Comparison of ENCODE assay signal across 28 cellular contexts in the genomic region with DNA sequence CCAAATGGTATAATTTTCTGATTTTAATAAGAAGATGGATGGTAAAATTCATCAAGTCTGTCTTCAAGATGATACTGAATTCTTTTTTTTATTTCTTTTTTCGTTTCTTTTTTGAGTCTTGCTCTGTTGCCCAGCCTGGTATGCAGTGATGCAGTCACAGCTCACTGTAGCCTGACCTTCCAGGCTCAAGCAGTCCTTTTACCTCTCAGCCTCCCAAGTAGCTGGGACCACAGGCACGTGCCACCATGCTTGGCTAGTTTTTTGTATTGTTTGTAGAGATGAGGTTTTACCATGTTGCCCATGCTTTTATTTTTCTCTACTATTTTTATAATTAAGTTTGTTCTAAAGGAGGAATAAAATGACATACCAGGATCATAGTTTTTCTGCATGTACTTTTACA.
"Had no signal": no experiment of that assay in that cellular context is flagged by ENCODE, and none has a peak within 500 bp of the region (broad histone marks: within the 10 kb centered on the region; RNA-seq: fewer than 3 reads in every experiment).

No MANE protein-coding gene starts in this region.

- H3K27ac ChIP-seq: left ventricle myocardium inferior, neural progenitor cell, neutrophil, parathyroid adenoma, psoas muscle, right atrium auricular region, right lobe of liver, testis, thyroid gland, transverse colon, upper lobe of left lung had no signal

- ATAC-seq: natural killer cell; psoas muscle; right lobe of liver; stimulated activated memory B cell treated with anti-CD40 and anti-IgM and Interleukin-4, amounts not matched to agents 10 μg/mL and 1 μg/mL and 100 μg/mL, for 72 hours; stimulated activated naive CD8-positive, alpha-beta T cell treated with anti-CD3 and anti-CD28 coated beads, Interleukin-15, amount 100 ng/mL, for 72 hours had no signal

- H3K9me3 ChIP-seq: neutrophil, psoas muscle, right atrium auricular region, right lobe of liver, testis, thyroid gland, transverse colon, upper lobe of left lung had no signal

- H3K4me3 ChIP-seq: left ventricle myocardium inferior, lung, neural progenitor cell, psoas muscle, right atrium auricular region, right lobe of liver, smooth muscle cell, testis, thyroid gland, transverse colon, upper lobe of left lung had no signal

- H3K36me3 ChIP-seq: left ventricle myocardium inferior, neural progenitor cell, neutrophil, right atrium auricular region, right lobe of liver, thyroid gland, transverse colon had no signal

- H3K27me3 ChIP-seq: neural progenitor cell, neutrophil, right atrium auricular region, right lobe of liver, testis, thyroid gland, transverse colon, upper lobe of left lung had no signal

- DNase-seq: hypothalamus; immature natural killer cell; kidney; left ventricle myocardium inferior; mesendoderm; naive B cell; natural killer cell; nephron progenitor cell; occipital lobe; psoas muscle; right lobe of liver; stimulated activated CD4-positive, alpha-beta T cell treated with anti-CD3 and anti-CD28 coated beads, Interleukin-1b, Interleukin-23, amount 100 ng/mL, for 48 hours; stimulated activated CD4-positive, alpha-beta T cell treated with anti-CD3 and anti-CD28 coated beads, Interleukin-2, amount 100 ng/mL, for 48 hours; stimulated activated CD4-positive, alpha-beta T cell treated with anti-CD3 and anti-CD28 coated beads, Interleukin-4, amount 100 ng/mL, for 4 hours; stimulated activated CD8-positive, alpha-beta memory T cell treated with anti-CD3 and anti-CD28 coated beads, Interleukin-4, amount 100 ng/mL, for 48 hours; stimulated activated naive CD4-positive, alpha-beta T cell treated with Interleukin-2 at 50 U/mL for 16 hours; stimulated activated naive CD8-positive, alpha-beta T cell treated with anti-CD3 and anti-CD28 coated beads, Interleukin-15, amount 100 ng/mL, for 72 hours; testis; thyroid gland; transverse colon; upper lobe of left lung had no signal

- H3K4me2 ChIP-seq: neural progenitor cell, smooth muscle cell had no signal

- H3K4me1 ChIP-seq: neural progenitor cell, parathyroid adenoma, right lobe of liver, upper lobe of left lung had no signal
